In the genomic region with DNA sequence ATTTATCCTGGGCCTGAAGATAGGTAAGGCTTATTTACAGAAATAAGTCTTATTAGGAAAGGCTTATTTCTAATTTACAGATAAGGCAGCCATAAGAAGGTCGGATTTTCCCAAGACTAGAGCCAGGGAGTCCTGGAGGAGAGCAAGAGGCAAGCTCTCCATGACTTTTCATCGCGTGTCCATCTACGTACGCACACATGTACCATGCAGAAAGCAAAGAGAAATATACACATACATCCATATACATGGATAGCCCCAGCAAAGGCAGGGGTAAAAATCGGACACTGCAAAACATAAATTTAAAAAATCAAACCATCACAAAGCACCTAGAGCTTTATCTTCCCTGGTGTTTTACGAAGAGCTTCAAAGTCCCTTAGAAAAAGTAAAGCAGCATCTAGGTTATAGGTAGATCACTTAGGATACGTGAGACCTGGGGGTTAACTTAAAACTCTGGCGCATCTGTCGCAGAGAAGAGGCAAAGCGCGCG, we compare ENCODE assay signal across 8 cellular contexts.
DNase-seq lines count a peak whose midpoint lies in the region; ATAC-seq and TF ChIP-seq lines count a peak whose summit lies in the region.

No MANE protein-coding gene starts in this region.

- ATAC-seq in GM19397 (IDR thresholded peaks at IDR 0.05; ENCODE audit: unreplicated experiment) = peak; percentile 1
- ATAC-seq in GM19328 (IDR thresholded peaks at IDR 0.05; ENCODE audit: unreplicated experiment) = no peak

- peaks cover 22% of the 10 kb centered on the region for H3K4me1 ChIP-seq in OCI-LY1 (ENCODE audit: insufficient read depth, low read length, severe bottlenecking)

- peak overlapping the region; percentile 27; the same call in 1 of the 2 replicates for H2AFZ ChIP-seq in OCI-LY1 (ENCODE audit: low read length)

- no peak for DNase-seq in AG09309 (ENCODE audit: low read depth)
- no peak for DNase-seq in coronary artery (ENCODE audit: low spot score)
- peak; percentile 51 for DNase-seq in midbrain (lab: John Stamatoyannopoulos, UW)
- no peak for DNase-seq in foreskin melanocyte
- no peak for DNase-seq in dedifferentiated amniotic fluid mesenchymal stem cell (ENCODE audit: extremely low spot score)

- H3K36me3 ChIP-seq in OCI-LY1 (ENCODE audit: insufficient read depth, low read length) = no peaks in the 10 kb centered on the region

- H3K27me3 ChIP-seq in OCI-LY1 (ENCODE audit: insufficient read depth, low read length) = no peaks in the 10 kb centered on the region

- no peaks in the 10 kb centered on the region for H3K9me3 ChIP-seq in OCI-LY1 (ENCODE audit: low read length)

- H4K20me1 ChIP-seq in OCI-LY1 (ENCODE audit: insufficient read depth, low read length) = no peaks in the 10 kb centered on the region

- H3K9ac ChIP-seq in OCI-LY1 (ENCODE audit: low read length) = peak overlapping the region; percentile 77

- H3K4me2 ChIP-seq in OCI-LY1 (ENCODE audit: low read length) = peak overlapping the region; percentile 83

- peak overlapping the region; percentile 52 for H3K4me3 ChIP-seq in AG09309 (ENCODE audit: control insufficient read depth, low read depth, low read length)
- H3K4me3 ChIP-seq in OCI-LY1 (ENCODE audit: low read depth, low read length, poor library complexity, severe bottlenecking) = peak overlapping the region; percentile 71
- peak overlapping the region; percentile 97 for H3K4me3 ChIP-seq in coronary artery

- TF ChIP-seq CTCF in AG09309 (IDR thresholded peaks at IDR 0.05; ENCODE audit: control insufficient read depth, insufficient read depth, low read depth, low read length, missing control alignments) = no peak
- no peak for TF ChIP-seq CTCF in OCI-LY1 (IDR thresholded peaks at IDR 0.05; ENCODE audit: low read length)
- no peak for TF ChIP-seq CTCF in coronary artery (IDR thresholded peaks at IDR 0.05)

- H3K27ac ChIP-seq in OCI-LY1 (ENCODE audit: low read depth, low read length, poor library complexity, severe bottlenecking) (no peak overlapping the region), coronary artery (peak overlapping the region; percentile 99)

- H3K9me2 ChIP-seq in OCI-LY1 (ENCODE audit: low read depth, low read length) = no peaks in the 10 kb centered on the region

- peaks cover 33% of the 10 kb centered on the region for H3K79me2 ChIP-seq in OCI-LY1 (ENCODE audit: insufficient read depth, low read length)

- no peaks in the 10 kb centered on the region for H3F3A ChIP-seq in OCI-LY1 (ENCODE audit: insufficient read depth, low read length)
